26 cellular contexts compared by ENCODE assay signal in genomic region chr16:79270011-79270410, GRCh38.
DNase-seq lines count a peak whose midpoint lies in the region; ATAC-seq and TF ChIP-seq lines count a peak whose summit lies in the region.
"Had no signal": no experiment of that assay in that cellular context is flagged by ENCODE, and none has a peak within 500 bp of the region (broad histone marks: within the 10 kb centered on the region; RNA-seq: fewer than 3 reads in every experiment).

No MANE protein-coding gene starts in this region.

- H3K4me1 Mint-ChIP-seq in activated naive CD4-positive, alpha-beta T cell treated with anti-CD3 and anti-CD28 coated beads for 36 hours (ENCODE audit: low read depth): peaks cover 72% of the 10 kb centered on the region
- H3K4me1 Mint-ChIP-seq in CD8-positive, alpha-beta memory T cell: peaks cover 71 to 80% (median 79%) of the 10 kb centered on the region in 3 donors
- peaks cover 37 to 81% (median 60%) of the 10 kb centered on the region in 7 donors for H3K4me1 Mint-ChIP-seq in naive thymus-derived CD4-positive, alpha-beta T cell

- H3K9me3 Mint-ChIP-seq in activated naive CD4-positive, alpha-beta T cell treated with anti-CD3 and anti-CD28 coated beads for 36 hours: no peaks in the 10 kb centered on the region
- H3K9me3 Mint-ChIP-seq in CD8-positive, alpha-beta memory T cell: no peaks in the 10 kb centered on the region
- peaks cover 0 to 10% (median 0%) of the 10 kb centered on the region in 11 donors for H3K9me3 Mint-ChIP-seq in naive thymus-derived CD4-positive, alpha-beta T cell
- H3K9me3 Mint-ChIP-seq: dendritic cell treated with granulocyte-macrophage colony-stimulating factor and Interleukin-4, amounts not matched to agents 40 ng/mL and 50 ng/mL, for 4 days; nephron progenitor cell had no signal

- peaks cover 63% of the 10 kb centered on the region for H3K4me1 ChIP-seq in CD8-positive, alpha-beta memory T cell (ENCODE audit: insufficient read depth, low read length)
- H3K4me1 ChIP-seq in naive thymus-derived CD4-positive, alpha-beta T cell (ENCODE audit: control insufficient read depth in 2 of 2, insufficient read depth in 2 of 2, low read length in 2 of 2): peaks cover 38 to 46% of the 10 kb centered on the region in 2 donors
- no peaks in the 10 kb centered on the region for H3K4me1 ChIP-seq in esophagus muscularis mucosa
- H3K4me1 ChIP-seq: right atrium auricular region, testis, uterus had no signal

- no peak for TF ChIP-seq POLR2A in esophagus muscularis mucosa (IDR thresholded peaks at IDR 0.05; ENCODE audit: low read depth)

- H3K36me3 ChIP-seq in CD8-positive, alpha-beta memory T cell (ENCODE audit: insufficient read depth, low read length): no peaks in the 10 kb centered on the region
- H3K36me3 ChIP-seq in naive thymus-derived CD4-positive, alpha-beta T cell (ENCODE audit: control insufficient read depth in 2 of 3, insufficient read depth in 3 of 3, low read length in 3 of 3): no peaks in the 10 kb centered on the region
- no peaks in the 10 kb centered on the region for H3K36me3 ChIP-seq in esophagus muscularis mucosa
- H3K36me3 ChIP-seq: cardiac muscle cell, right atrium auricular region, uterus had no signal

- no peak overlapping the region for H3K4me3 ChIP-seq in CD8-positive, alpha-beta memory T cell (ENCODE audit: low read length)
- no peak overlapping the region for H3K4me3 ChIP-seq in naive thymus-derived CD4-positive, alpha-beta T cell (ENCODE audit: low read length)
- H3K4me3 ChIP-seq in esophagus muscularis mucosa: no peak overlapping the region
- H3K4me3 ChIP-seq: cardiac muscle cell, right atrium auricular region, testis, uterus had no signal

- no peaks in the 10 kb centered on the region for H3K36me3 Mint-ChIP-seq in activated naive CD4-positive, alpha-beta T cell treated with anti-CD3 and anti-CD28 coated beads for 36 hours (ENCODE audit: low read depth)
- H3K36me3 Mint-ChIP-seq in CD8-positive, alpha-beta memory T cell: no peaks in the 10 kb centered on the region
- peaks cover 0 to 16% (median 0%) of the 10 kb centered on the region in 5 donors for H3K36me3 Mint-ChIP-seq in naive thymus-derived CD4-positive, alpha-beta T cell
- H3K36me3 Mint-ChIP-seq: stimulated activated memory B cell treated with anti-CD40 and anti-IgM and Interleukin-4, amounts not matched to agents 10 μg/mL and 1 μg/mL and 100 μg/mL, for 72 hours had no signal

- no peak for TF ChIP-seq CTCF in esophagus muscularis mucosa (IDR thresholded peaks at IDR 0.05)

- intact Hi-C loops in activated naive CD4-positive, alpha-beta T cell treated with anti-CD3 and anti-CD28 coated beads for 36 hours (cut with micrococcal nuclease): loop anchor here (5.0 kb wide), 2 partner anchors 1247 to 1963 kb away; no protein-coding TSS in a partner anchor
- intact Hi-C loops in naive thymus-derived CD4-positive, alpha-beta T cell (cut with micrococcal nuclease): loop anchor here (5.0 to 10.0 kb wide), 8 partner anchors 55 to 1735 kb away; partner anchors contain the start of genes CENPN (in 1 of the 2), CMC2 (in 1 of the 2) and MAF (in 1 of the 2)
- intact Hi-C loops in esophagus muscularis mucosa (cut with DNase I): no loop called here

- peak overlapping the region; percentile 69 for H3K27ac Mint-ChIP-seq in activated naive CD4-positive, alpha-beta T cell treated with anti-CD3 and anti-CD28 coated beads for 36 hours
- H3K27ac Mint-ChIP-seq in CD8-positive, alpha-beta memory T cell: peak overlapping the region; percentile 67 to 98 (median 88)
- H3K27ac Mint-ChIP-seq in naive thymus-derived CD4-positive, alpha-beta T cell: peak overlapping the region in 2 of 9 donors; percentile 2 to 84
- H3K27ac Mint-ChIP-seq: nephron progenitor cell had no signal

- H3K27ac ChIP-seq in CD8-positive, alpha-beta memory T cell (ENCODE audit: low read depth, low read length): no peak overlapping the region
- no peak overlapping the region for H3K27ac ChIP-seq in naive thymus-derived CD4-positive, alpha-beta T cell (ENCODE audit: low read depth, low read length)
- no peak overlapping the region for H3K27ac ChIP-seq in esophagus muscularis mucosa (replicated peaks in 1 of 4)
- H3K27ac ChIP-seq: cardiac muscle cell, parathyroid adenoma, right atrium auricular region, testis, uterus had no signal

- ATAC-seq in naive thymus-derived CD4-positive, alpha-beta T cell: no peak
- no peak for ATAC-seq in GM21381 (IDR thresholded peaks at IDR 0.05; ENCODE audit: unreplicated experiment)
- ATAC-seq: HCT116 had no signal

- CTCF ChIA-PET in activated naive CD4-positive, alpha-beta T cell treated with anti-CD3 and anti-CD28 coated beads for 36 hours (lab: Charles Lee): interaction anchor here (0.6 to 2.8 kb wide), 5 partner anchors 9 to 497 kb away, joined by 3 to 14 read pairs (median 5); no protein-coding TSS in a partner anchor
- CTCF ChIA-PET in CD8-positive, alpha-beta memory T cell (lab: Charles Lee): interaction anchor here (2.5 kb wide), 1 partner anchor 9 kb away, joined by 7 read pairs; no protein-coding TSS in a partner anchor
- CTCF ChIA-PET in naive thymus-derived CD4-positive, alpha-beta T cell (lab: Charles Lee): no interaction called here

- H3K27me3 ChIP-seq in CD8-positive, alpha-beta memory T cell (ENCODE audit: insufficient read depth, low read length, poor library complexity, severe bottlenecking): no peaks in the 10 kb centered on the region
- no peaks in the 10 kb centered on the region for H3K27me3 ChIP-seq in naive thymus-derived CD4-positive, alpha-beta T cell (ENCODE audit: control insufficient read depth in 2 of 2, insufficient read depth in 2 of 2, low read length in 2 of 2)
- H3K27me3 ChIP-seq in esophagus muscularis mucosa: no peaks in the 10 kb centered on the region
- H3K27me3 ChIP-seq: cardiac muscle cell, right atrium auricular region, testis, uterus had no signal

- POLR2A ChIA-PET in CD8-positive, alpha-beta memory T cell (lab: Charles Lee): no interaction called here
- POLR2A ChIA-PET in naive thymus-derived CD4-positive, alpha-beta T cell (lab: Charles Lee): no interaction called here

- no peak overlapping the region for H3K4me3 Mint-ChIP-seq in activated naive CD4-positive, alpha-beta T cell treated with anti-CD3 and anti-CD28 coated beads for 36 hours
- peak overlapping the region in 5 of 7 donors; percentile 16 to 70 (median 23) for H3K4me3 Mint-ChIP-seq in CD8-positive, alpha-beta memory T cell
- H3K4me3 Mint-ChIP-seq in naive thymus-derived CD4-positive, alpha-beta T cell: peak overlapping the region in 6 of 10 donors; percentile 7 to 79 (median 60)
- H3K4me3 Mint-ChIP-seq: dendritic cell treated with granulocyte-macrophage colony-stimulating factor and Interleukin-4, amounts not matched to agents 40 ng/mL and 50 ng/mL, for 4 days; nephron progenitor cell; stimulated activated memory B cell treated with anti-CD40 and anti-IgM and Interleukin-4, amounts not matched to agents 10 μg/mL and 1 μg/mL and 100 μg/mL, for 72 hours had no signal

- no peaks in the 10 kb centered on the region for H3K9me3 ChIP-seq in CD8-positive, alpha-beta memory T cell (ENCODE audit: low read length)
- no peaks in the 10 kb centered on the region for H3K9me3 ChIP-seq in naive thymus-derived CD4-positive, alpha-beta T cell (ENCODE audit: control insufficient read depth in 2 of 3, low read length in 3 of 3)
- no peaks in the 10 kb centered on the region for H3K9me3 ChIP-seq in esophagus muscularis mucosa
- H3K9me3 ChIP-seq: right atrium auricular region, testis, uterus had no signal

- 96% methylated on average over 2 of the region's 2 CpGs for WGBS in esophagus muscularis mucosa

- peaks cover 30% of the 10 kb centered on the region for H3K27me3 Mint-ChIP-seq in activated naive CD4-positive, alpha-beta T cell treated with anti-CD3 and anti-CD28 coated beads for 36 hours (ENCODE audit: low read depth)
- no peaks in the 10 kb centered on the region for H3K27me3 Mint-ChIP-seq in CD8-positive, alpha-beta memory T cell
- peaks cover 17 to 40% (median 30%) of the 10 kb centered on the region in 5 donors for H3K27me3 Mint-ChIP-seq in naive thymus-derived CD4-positive, alpha-beta T cell

- TF ChIP-seq EP300 in esophagus muscularis mucosa (IDR thresholded peaks at IDR 0.05): no peak

- DNase-seq in activated naive CD4-positive, alpha-beta T cell treated with anti-CD3 and anti-CD28 coated beads for 36 hours: no peak
- DNase-seq in activated naive CD4-positive, alpha-beta T cell (lab: John Stamatoyannopoulos, UW): no peak
- DNase-seq in CD8-positive, alpha-beta memory T cell: no peak
- DNase-seq in activated T-cell treated with anti-CD3 and anti-CD28 coated beads, Interleukin-2, amount 50 U/mL, for 48 hours: peak; percentile 50 to 60
- no peak for DNase-seq in naive thymus-derived CD4-positive, alpha-beta T cell
- DNase-seq in NCI-H2171 treated with DMSO at 0.1 percent for 48 hours (lab: John Stamatoyannopoulos, UW) (no peak), esophagus muscularis mucosa (ENCODE audit: extremely low spot score) (no peak)
- DNase-seq: ACHN, aorta, C1 segment of cervical spinal cord, DMS 273 treated with DMSO at 0.1 percent for 48 hours, islet precursor cell, NCI-H1105 treated with DMSO at 0.1 percent for 48 hours, NCI-H2029 treated with DMSO at 0.1 percent for 48 hours, NCI-H226, NCI-H748 treated with DMSO at 0.1 percent for 48 hours, nephron progenitor cell, testis, uterus had no signal

Comparison
In these comparisons a context has a peak if more than half of its experiments do, and no peak if none do; other contexts are left out.
1. DNase-seq: peak in activated T-cell treated with anti-CD3 and anti-CD28 coated beads, Interleukin-2, amount 50 U/mL, for 48 hours (2 of 2); none in activated naive CD4-positive, alpha-beta T cell treated with anti-CD3 and anti-CD28 coated beads for 36 hours (single experiment), activated naive CD4-positive, alpha-beta T cell (0 of 4), CD8-positive, alpha-beta memory T cell (0 of 5), naive thymus-derived CD4-positive, alpha-beta T cell (0 of 9), NCI-H2171 treated with DMSO at 0.1 percent for 48 hours (single experiment) and esophagus muscularis mucosa (single experiment).